ENCODE assay signal across 9 cellular contexts in genomic region chr22:18035740-18036139, GRCh38. TPM values are rescaled to one million over a fixed set of nuclear protein-coding genes. Genes with fewer than 3 reads are reported as not detected.
DNase-seq lines count a peak whose midpoint lies in the region; ATAC-seq and TF ChIP-seq lines count a peak whose summit lies in the region.
"Had no signal": no experiment of that assay in that cellular context is flagged by ENCODE, and none has a peak within 500 bp of the region (broad histone marks: within the 10 kb centered on the region; RNA-seq: fewer than 3 reads in every experiment).

No MANE protein-coding gene starts in this region.

- H3K23ac ChIP-seq in trophoblast cell (ENCODE audit: low read length), result no peak overlapping the region

- peaks cover 12 to 15% of the 10 kb centered on the region in 2 experiments for H3K4me1 ChIP-seq in trophoblast cell (ENCODE audit: control insufficient read depth in 1 of 2, insufficient read depth in 2 of 2, low read length in 2 of 2)

- H2BK120ac ChIP-seq in trophoblast cell (ENCODE audit: insufficient read depth, low read length, poor library complexity), result no peak overlapping the region

- no peaks in the 10 kb centered on the region for H3K27me3 ChIP-seq in trophoblast cell (ENCODE audit: insufficient read depth, low read length)

- no peak overlapping the region for H3K18ac ChIP-seq in trophoblast cell (ENCODE audit: low read length)

- H3K36me3 ChIP-seq in trophoblast cell (ENCODE audit: control insufficient read depth in 1 of 2, insufficient read depth in 2 of 2, low read length in 2 of 2), result no peaks in the 10 kb centered on the region
- H3K36me3 ChIP-seq: neutrophil had no signal

- CTCF ChIA-PET in HEK293T (lab: Yijun Ruan, JAX), result no interaction called here

- ATAC-seq in esophagus mucosa (peak; percentile 34), HG03045 (IDR thresholded peaks at IDR 0.05; ENCODE audit: unreplicated experiment) (no peak)

- H3K79me1 ChIP-seq in trophoblast cell (ENCODE audit: low read length), result peaks cover 3% of the 10 kb centered on the region

- H4K12ac ChIP-seq in trophoblast cell (ENCODE audit: low read depth, low read length), result no peak overlapping the region

- H3K79me2 ChIP-seq in trophoblast cell (ENCODE audit: control insufficient read depth, insufficient read depth, low read length, poor library complexity), result no peaks in the 10 kb centered on the region

- no peak overlapping the region for H2BK12ac ChIP-seq in trophoblast cell (ENCODE audit: low read length)

- no peak overlapping the region for H3K27ac ChIP-seq in trophoblast cell (ENCODE audit: low read depth, low read length)
- H3K27ac ChIP-seq: neutrophil had no signal

- H3K14ac ChIP-seq in trophoblast cell (ENCODE audit: low read length), result no peak overlapping the region

- H3K9ac ChIP-seq in trophoblast cell (ENCODE audit: low read length), result no peak overlapping the region

- DNase-seq in HEK293T (ENCODE audit: extremely low spot score), result no peak
- DNase-seq in NCI-H2196 treated with DMSO at 0.1 percent for 48 hours (lab: John Stamatoyannopoulos, UW; ENCODE audit: unreplicated experiment), result peak; percentile 59
- DNase-seq in trophoblast cell, result peak; percentile 24 to 58
- DNase-seq in C1 segment of cervical spinal cord (lab: John Stamatoyannopoulos, UW), result no peak
- DNase-seq in NCI-H146 (lab: John Stamatoyannopoulos, UW), result no peak
- DNase-seq in pons (ENCODE audit: low spot score), result no peak

- no peaks in the 10 kb centered on the region for H3K9me3 ChIP-seq in trophoblast cell (ENCODE audit: insufficient read depth, low read depth, low read length)
- H3K9me3 ChIP-seq: neutrophil had no signal

- H2AK5ac ChIP-seq in trophoblast cell (ENCODE audit: low read length), result no peak overlapping the region

- H3K4me2 ChIP-seq in trophoblast cell (ENCODE audit: low read length), result no peak overlapping the region

- POLR2A ChIA-PET in HEK293T (lab: Yijun Ruan, JAX), result interaction anchor here (0.5 kb wide), 1 partner anchor 9 kb away, joined by 3 read pairs; no protein-coding TSS in a partner anchor

- no CpG with 5 or more reads among the region's 8 CpGs for WGBS in trophoblast cell (ENCODE audit: extremely low coverage, insufficient coverage, insufficient read length)

- H3K4ac ChIP-seq in trophoblast cell (ENCODE audit: low read depth, low read length), result no peak overlapping the region

- H2BK5ac ChIP-seq in trophoblast cell (ENCODE audit: low read depth, low read length, poor library complexity), result no peak overlapping the region

- no peak overlapping the region for H3K4me3 ChIP-seq in trophoblast cell (ENCODE audit: low read depth, low read length)

- no peak overlapping the region for H4K91ac ChIP-seq in trophoblast cell (ENCODE audit: low read depth, low read length)

- no peak overlapping the region for H2AFZ ChIP-seq in trophoblast cell (ENCODE audit: insufficient read depth, low read length, poor library complexity)

- no peak overlapping the region for H4K8ac ChIP-seq in trophoblast cell (ENCODE audit: low read depth, low read length)

TF ChIP-seq in HEK293T, 16 proteins besides CTCF, POLR2A, EP300 and RAD21:
- peak; percentile 43; the same call in 1 of the 2 replicates for TF ChIP-seq PKNOX1 (IDR thresholded peaks at IDR 0.05)
- no peak for TF ChIP-seq SUZ12 (IDR thresholded peaks at IDR 0.05)

RNA-seq across cellular contexts. Expression of gene MICAL3, which starts 11.4 kb away (rescaled TPM):
- total RNA-seq in esophagus mucosa, result 27.3 TPM
- polyA plus RNA-seq in trophoblast cell (2013), result 18.1 and 20.6 TPM in 2 replicates

RNA-seq across cellular contexts. Expression of gene PEX26, which starts 42.0 kb away (rescaled TPM):
- total RNA-seq in esophagus mucosa, result 28.8 TPM
- polyA plus RNA-seq in trophoblast cell (2013), result 17.5 and 17.8 TPM in 2 replicates

Comparison
In these comparisons a context has a peak if more than half of its experiments do, and no peak if none do; other contexts are left out.
1. DNase-seq: peak in NCI-H2196 treated with DMSO at 0.1 percent for 48 hours (single experiment) and trophoblast cell (2 of 2); none in HEK293T (single experiment), C1 segment of cervical spinal cord (0 of 14), NCI-H146 (single experiment) and pons (single experiment).